Comparison of ENCODE assay signal across 18 cellular contexts in the genomic region with DNA sequence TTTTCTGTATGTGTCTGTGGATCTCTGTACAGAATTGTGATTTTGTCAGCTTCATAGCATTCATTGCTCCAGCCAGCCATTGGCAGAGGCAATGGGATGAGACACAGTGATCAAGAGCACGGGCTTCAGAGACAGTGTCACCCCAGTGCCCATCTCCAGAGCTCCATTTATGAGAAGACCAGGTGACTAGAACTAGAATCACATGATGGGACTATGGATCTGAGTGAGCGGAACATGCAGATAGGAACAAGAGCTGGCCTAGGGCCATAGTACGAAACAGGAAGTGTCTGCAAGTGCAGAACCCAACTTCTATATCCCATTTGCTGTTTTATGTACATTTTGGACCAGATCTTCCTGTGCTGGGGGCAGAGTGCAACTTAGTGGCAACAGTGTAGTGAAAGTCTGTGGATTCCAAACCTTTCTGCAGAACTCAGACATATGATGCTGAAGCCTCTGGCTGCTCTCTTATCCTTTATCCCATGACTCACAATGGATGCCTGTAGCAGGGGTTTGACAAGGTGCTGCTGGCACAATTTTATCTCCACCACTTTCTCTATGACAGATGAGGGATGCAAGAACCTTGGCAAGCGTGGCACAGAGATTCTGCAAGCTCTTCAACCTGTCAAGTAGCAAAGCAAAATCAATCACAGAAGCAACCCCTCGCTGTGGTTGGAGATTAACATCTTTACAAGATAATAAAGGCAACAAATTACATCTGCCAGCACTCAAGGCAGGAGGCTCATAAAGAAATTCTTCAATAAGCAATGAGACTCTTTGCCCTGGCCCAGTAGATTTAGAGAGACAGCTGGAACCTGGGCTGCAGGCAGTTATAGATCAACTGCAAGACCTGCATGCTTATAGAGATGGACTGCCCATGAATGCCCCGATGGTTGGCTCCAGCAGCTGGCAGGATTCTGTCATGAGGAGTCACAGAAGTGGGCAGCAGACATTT.
DNase-seq lines count a peak whose midpoint lies in the region; ATAC-seq and TF ChIP-seq lines count a peak whose summit lies in the region.
"Had no signal": no experiment of that assay in that cellular context is flagged by ENCODE, and none has a peak within 500 bp of the region (broad histone marks: within the 10 kb centered on the region; RNA-seq: fewer than 3 reads in every experiment).

No MANE protein-coding gene starts in this region.

- H3K27ac ChIP-seq in A673 (ENCODE audit: low read depth, low read length, poor library complexity, severe bottlenecking) (no peak overlapping the region), HEK293 (ENCODE audit: extremely low read depth, low read depth, low read length) (peak overlapping the region; percentile 39; the same call in 1 of the 2 replicates), sigmoid colon (no peak overlapping the region)
- H3K27ac ChIP-seq: colonic mucosa, left lung had no signal

- TF ChIP-seq POLR2A in sigmoid colon (IDR thresholded peaks at IDR 0.05), result no peak

- intact Hi-C loops in A673 (cut with micrococcal nuclease; ENCODE audit: unreplicated experiment) (no loop called here), left cardiac atrium (cut with DNase I) (no loop called here), sigmoid colon (cut with DNase I) (no loop called here)

- DNase-seq in A673 (ENCODE audit: low spot score) (peak; percentile 76), SK-N-DZ (ENCODE audit: low spot score) (peak; percentile 89), left cardiac atrium (peak; percentile 36), sigmoid colon (no peak)
- DNase-seq in activated naive CD4-positive, alpha-beta T cell treated with Interleukin-2 at 50 U/mL for 16 hours, result no peak
- DNase-seq: activated CD8-positive, alpha-beta memory T cell treated with anti-CD3 and anti-CD28 coated beads, Interleukin-2, amount 10 ng/mL, durations not matched to agents 7 days and 5 days; amygdala; colonic mucosa; foreskin melanocyte; left lung; NK-92 treated with Interleukin-12 subunit alpha and Interleukin-12 subunit beta, amount 100 ng/mL, for 24 hours; occipital lobe; SHP77 treated with DMSO at 0.1 percent for 48 hours; stimulated activated CD4-positive, alpha-beta T cell treated with anti-CD3 and anti-CD28 coated beads, Interleukin-4, amount 100 ng/mL, for 1 hour; substantia nigra had no signal

- TF ChIP-seq CTCF in A673 (conservative IDR thresholded peaks at IDR 0.05; ENCODE audit: low read depth, low read length) (no peak), HEK293 (tag by site-specific recombination; IDR thresholded peaks at IDR 0.05) (no peak), sigmoid colon (IDR thresholded peaks at IDR 0.05) (no peak)

- POLR2A ChIA-PET in A673 (lab: Charles Lee; ENCODE audit: low non-redundant PET), result interaction anchor here (0.6 kb wide), 1 partner anchor 41 kb away, joined by 4 read pairs; no protein-coding TSS in a partner anchor
- POLR2A ChIA-PET in HEK293 (lab: Yijun Ruan, JAX), result no interaction called here

- CTCF ChIA-PET in A673 (lab: Charles Lee), result no interaction called here
- CTCF ChIA-PET in HEK293 (lab: Yijun Ruan, JAX), result interaction anchor here (0.5 kb wide), 1 partner anchor 214 kb away, joined by 3 read pairs; no protein-coding TSS in a partner anchor

- peaks cover 12% of the 10 kb centered on the region for H3K4me1 ChIP-seq in A673 (ENCODE audit: insufficient read depth, low read length, poor library complexity, severe bottlenecking)
- peaks cover 3% of the 10 kb centered on the region for H3K4me1 ChIP-seq in HEK293 (ENCODE audit: control insufficient read depth, insufficient read depth, low read length)
- H3K4me1 ChIP-seq in sigmoid colon, result peaks cover 0 to 18% (median 12%) of the 10 kb centered on the region in 4 donors
- H3K4me1 ChIP-seq: colonic mucosa, left lung had no signal

- ATAC-seq in left cardiac atrium, result peak; percentile 91 to 97
- ATAC-seq in HG02840 (IDR thresholded peaks at IDR 0.05; ENCODE audit: low FRiP score, unreplicated experiment), result no peak
- ATAC-seq in HG03025 (IDR thresholded peaks at IDR 0.05; ENCODE audit: low FRiP score, unreplicated experiment), result no peak
- ATAC-seq: activated CD8-positive, alpha-beta memory T cell treated with anti-CD3 and anti-CD28 coated beads, Interleukin-2, amount 10 ng/mL, durations not matched to agents 7 days and 5 days; left lung had no signal

- H3K27me3 ChIP-seq in A673 (replicated peaks; ENCODE audit: insufficient read depth, low read depth, low read length, poor library complexity) (no peaks in the 10 kb centered on the region), sigmoid colon (no peaks in the 10 kb centered on the region)
- H3K27me3 ChIP-seq: colonic mucosa, left lung had no signal

- H3K36me3 ChIP-seq in A673 (ENCODE audit: insufficient read depth, low read length, poor library complexity, severe bottlenecking) (no peaks in the 10 kb centered on the region), HEK293 (ENCODE audit: control insufficient read depth in 2 of 2, insufficient read depth in 1 of 2, low read length in 2 of 2) (no peaks in the 10 kb centered on the region), sigmoid colon (no peaks in the 10 kb centered on the region)
- H3K36me3 ChIP-seq: colonic mucosa, left lung had no signal

- H3K4me3 ChIP-seq in A673 (ENCODE audit: low read depth, low read length, poor library complexity, severe bottlenecking) (no peak overlapping the region), HEK293 (ENCODE audit: low read depth, low read length) (no peak overlapping the region), sigmoid colon (no peak overlapping the region)
- H3K4me3 ChIP-seq: colonic mucosa, left lung had no signal

- WGBS in sigmoid colon, 2 donors, result 33 to 47% methylated on average over 6 of the region's 6 CpGs

- peak in 1 of 4 donors; percentile 66 for TF ChIP-seq EP300 in sigmoid colon (IDR thresholded peaks at IDR 0.05)

- no peaks in the 10 kb centered on the region for H3K9me3 ChIP-seq in A673 (ENCODE audit: low read depth, low read length, poor library complexity, severe bottlenecking)
- H3K9me3 ChIP-seq in HEK293 (ENCODE audit: control insufficient read depth, insufficient read depth, low read depth, low read length), result no peaks in the 10 kb centered on the region
- no peaks in the 10 kb centered on the region for H3K9me3 ChIP-seq in sigmoid colon
- H3K9me3 ChIP-seq: colonic mucosa, left lung had no signal

- no TSS peak for BruUV-seq in A673 (replicated peaks; lab: Mats Ljungman, UMichigan)

TF ChIP-seq in HEK293, 187 proteins besides CTCF, POLR2A, EP300 and RAD21:
- TF ChIP-seq, protein P1, sequence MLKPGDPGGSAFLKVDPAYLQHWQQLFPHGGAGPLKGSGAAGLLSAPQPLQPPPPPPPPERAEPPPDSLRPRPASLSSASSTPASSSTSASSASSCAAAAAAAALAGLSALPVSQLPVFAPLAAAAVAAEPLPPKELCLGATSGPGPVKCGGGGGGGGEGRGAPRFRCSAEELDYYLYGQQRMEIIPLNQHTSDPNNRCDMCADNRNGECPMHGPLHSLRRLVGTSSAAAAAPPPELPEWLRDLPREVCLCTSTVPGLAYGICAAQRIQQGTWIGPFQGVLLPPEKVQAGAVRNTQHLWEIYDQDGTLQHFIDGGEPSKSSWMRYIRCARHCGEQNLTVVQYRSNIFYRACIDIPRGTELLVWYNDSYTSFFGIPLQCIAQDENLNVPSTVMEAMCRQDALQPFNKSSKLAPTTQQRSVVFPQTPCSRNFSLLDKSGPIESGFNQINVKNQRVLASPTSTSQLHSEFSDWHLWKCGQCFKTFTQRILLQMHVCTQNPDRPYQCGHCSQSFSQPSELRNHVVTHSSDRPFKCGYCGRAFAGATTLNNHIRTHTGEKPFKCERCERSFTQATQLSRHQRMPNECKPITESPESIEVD (tag by site-specific recombination; IDR thresholded peaks at IDR 0.05), result no peak
- TF ChIP-seq, protein P2, sequence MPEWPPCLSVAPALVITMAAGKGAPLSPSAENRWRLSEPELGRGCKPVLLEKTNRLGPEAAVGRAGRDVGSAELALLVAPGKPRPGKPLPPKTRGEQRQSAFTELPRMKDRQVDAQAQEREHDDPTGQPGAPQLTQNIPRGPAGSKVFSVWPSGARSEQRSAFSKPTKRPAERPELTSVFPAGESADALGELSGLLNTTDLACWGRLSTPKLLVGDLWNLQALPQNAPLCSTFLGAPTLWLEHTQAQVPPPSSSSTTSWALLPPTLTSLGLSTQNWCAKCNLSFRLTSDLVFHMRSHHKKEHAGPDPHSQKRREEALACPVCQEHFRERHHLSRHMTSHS (tag by site-specific recombination; IDR thresholded peaks at IDR 0.05), result no peak
- TF ChIP-seq ZNF623 (tag by site-specific recombination; IDR thresholded peaks at IDR 0.05) (no peak), TRIM28 (IDR thresholded peaks at IDR 0.05; ENCODE audit: borderline replicate concordance, low read length) (0 out of 2 replicates have a peak, but pooled peaks have one; percentile 21), ZFP37 (tag by site-specific recombination; IDR thresholded peaks at IDR 0.05) (no peak), GLIS1 (tag by site-specific recombination; IDR thresholded peaks at IDR 0.05) (peak; percentile 48), ZSCAN23 (tag by site-specific recombination; IDR thresholded peaks at IDR 0.05) (no peak), ZNF600 (tag by site-specific recombination; IDR thresholded peaks at IDR 0.05) (no peak), OSR2 (tag by site-specific recombination; IDR thresholded peaks at IDR 0.05) (0 out of 2 replicates have a peak, but pooled peaks have one; percentile 36), ZNF184 (tag by site-specific recombination; IDR thresholded peaks at IDR 0.05) (no peak), FEZF1 (tag by site-specific recombination; IDR thresholded peaks at IDR 0.05) (peak; percentile 61; the same call in 1 of the 2 replicates)

Comparison
In these comparisons a context has a peak if more than half of its experiments do, and no peak if none do; other contexts are left out.
1. DNase-seq: peak in A673 (single experiment), SK-N-DZ (single experiment) and left cardiac atrium (single experiment); none in sigmoid colon (single experiment) and activated naive CD4-positive, alpha-beta T cell treated with Interleukin-2 at 50 U/mL for 16 hours (single experiment).
2. ATAC-seq: peak in left cardiac atrium (2 of 2); none in HG02840 (single experiment) and HG03025 (single experiment).